Comparison of ENCODE assay signal across 9 cellular contexts in genomic region chr19:35468637-35469036, GRCh38. TPM values are rescaled to one million over a fixed set of nuclear protein-coding genes. Genes with fewer than 3 reads are reported as not detected.
DNase-seq lines count a peak whose midpoint lies in the region; ATAC-seq and TF ChIP-seq lines count a peak whose summit lies in the region.
"Had no signal": no experiment of that assay in that cellular context is flagged by ENCODE, and none has a peak within 500 bp of the region (broad histone marks: within the 10 kb centered on the region; RNA-seq: fewer than 3 reads in every experiment).

No MANE protein-coding gene starts in this region.

- no peak overlapping the region for H3K27ac Mint-ChIP-seq in activated naive CD8-positive, alpha-beta T cell treated with anti-CD3 and anti-CD28 coated beads, Interleukin-2, amount 50 U/mL, for 24 hours
- H3K27ac Mint-ChIP-seq in immature natural killer cell, result peak overlapping the region in 2 of 6 donors; percentile 62 to 69
- H3K27ac Mint-ChIP-seq: stimulated activated naive CD8-positive, alpha-beta T cell treated with anti-CD3 and anti-CD28 coated beads, Interleukin-15, Interleukin-2, amounts not matched to agents 100 ng/mL and 50 ng/mL, for 24 hours had no signal

- peak; percentile 80 for TF ChIP-seq CTCF in GM13976 (IDR thresholded peaks at IDR 0.05; ENCODE audit: borderline replicate concordance, control extremely low read depth, extremely low read depth, insufficient read depth, missing control alignments)
- TF ChIP-seq CTCF in SK-N-SH (IDR thresholded peaks at IDR 0.05), result peak; percentile 55

- H3K4me1 Mint-ChIP-seq in activated naive CD8-positive, alpha-beta T cell treated with anti-CD3 and anti-CD28 coated beads, Interleukin-2, amount 50 U/mL, for 24 hours, result peaks cover 17% of the 10 kb centered on the region
- H3K4me1 Mint-ChIP-seq in immature natural killer cell, result peaks cover 21 to 32% of the 10 kb centered on the region in 2 donors

- POLR2A ChIA-PET in SK-N-SH (lab: Yijun Ruan, JAX), result no interaction called here

- no peak overlapping the region for H3K4me3 Mint-ChIP-seq in activated naive CD8-positive, alpha-beta T cell treated with anti-CD3 and anti-CD28 coated beads, Interleukin-2, amount 50 U/mL, for 24 hours
- no peak overlapping the region for H3K4me3 Mint-ChIP-seq in immature natural killer cell
- H3K4me3 Mint-ChIP-seq: stimulated activated naive CD8-positive, alpha-beta T cell treated with anti-CD3 and anti-CD28 coated beads, Interleukin-15, Interleukin-2, amounts not matched to agents 100 ng/mL and 50 ng/mL, for 24 hours had no signal

- H3K9me2 ChIP-seq in SK-N-SH, result no peaks in the 10 kb centered on the region

- no peak overlapping the region for H2AFZ ChIP-seq in SK-N-SH (ENCODE audit: low read depth)

- in situ Hi-C loops in GM13976 (cut with MboI; ENCODE audit: low sequenced_read_pairs, unreplicated experiment), result loop anchor here (10.0 kb wide), 1 partner anchor 114 kb away; the partner anchor contains the start of gene FFAR3

- H3K36me3 Mint-ChIP-seq in activated naive CD8-positive, alpha-beta T cell treated with anti-CD3 and anti-CD28 coated beads, Interleukin-2, amount 50 U/mL, for 24 hours (ENCODE audit: low read depth), result no peaks in the 10 kb centered on the region
- H3K36me3 Mint-ChIP-seq in immature natural killer cell, result no peaks in the 10 kb centered on the region

- H3K79me2 ChIP-seq in SK-N-SH (ENCODE audit: insufficient read depth), result no peaks in the 10 kb centered on the region

- H3K9me3 Mint-ChIP-seq in activated naive CD8-positive, alpha-beta T cell treated with anti-CD3 and anti-CD28 coated beads, Interleukin-2, amount 50 U/mL, for 24 hours, result no peaks in the 10 kb centered on the region
- no peaks in the 10 kb centered on the region for H3K9me3 Mint-ChIP-seq in immature natural killer cell
- H3K9me3 Mint-ChIP-seq: stimulated activated naive CD8-positive, alpha-beta T cell treated with anti-CD3 and anti-CD28 coated beads, Interleukin-15, Interleukin-2, amounts not matched to agents 100 ng/mL and 50 ng/mL, for 24 hours had no signal

- peak; percentile 53 for DNase-seq in AG08396 (ENCODE audit: low spot score)
- DNase-seq in GM13976 (ENCODE audit: low spot score), result peak; percentile 82
- peak; percentile 45 for DNase-seq in SK-N-SH
- DNase-seq in activated naive CD8-positive, alpha-beta T cell treated with anti-CD3 and anti-CD28 coated beads, Interleukin-2, amount 50 U/mL, for 24 hours, result peak; percentile 65
- DNase-seq in immature natural killer cell, result peak; percentile 61 to 74 (median 69)
- peak; percentile 43 to 47 for DNase-seq in stimulated activated CD4-positive, alpha-beta T cell treated with anti-CD3 and anti-CD28 coated beads, Interleukin-4, amount 100 ng/mL, for 48 hours (ENCODE audit: low read depth in 2 of 2)

- no peaks in the 10 kb centered on the region for H3K4me1 ChIP-seq in SK-N-SH (ENCODE audit: control insufficient read depth in 1 of 2, insufficient read depth in 2 of 2, low read depth in 1 of 2, low read length in 1 of 2)

- H3K9ac ChIP-seq in SK-N-SH, result no peak overlapping the region

- peaks cover 70% of the 10 kb centered on the region for H3K27me3 ChIP-seq in SK-N-SH (ENCODE audit: insufficient read depth)

- H3F3A ChIP-seq in SK-N-SH (replicated peaks; ENCODE audit: insufficient read depth), result no peaks in the 10 kb centered on the region

- WGBS in SK-N-SH (ENCODE audit: low lambda C conversion rate), result 17% methylated on average over 2 of the region's 2 CpGs

- no peak for TF ChIP-seq EP300 in SK-N-SH (IDR thresholded peaks at IDR 0.05; ENCODE audit: borderline replicate concordance in 1 of 2, low read depth in 1 of 2, low read length in 1 of 2)

- H3K4me3 ChIP-seq in SK-N-SH (ENCODE audit: low read depth in 2 of 2, low read length in 1 of 2), result no peak overlapping the region

- TF ChIP-seq RAD21 in SK-N-SH (IDR thresholded peaks at IDR 0.05; ENCODE audit: low read length), result peak; percentile 56

- no peaks in the 10 kb centered on the region for H3K27me3 Mint-ChIP-seq in activated naive CD8-positive, alpha-beta T cell treated with anti-CD3 and anti-CD28 coated beads, Interleukin-2, amount 50 U/mL, for 24 hours
- H3K27me3 Mint-ChIP-seq in immature natural killer cell (ENCODE audit: low read depth in 3 of 3), result peaks cover 1 to 2% (median 2%) of the 10 kb centered on the region in 3 donors
- H3K27me3 Mint-ChIP-seq: stimulated activated naive CD8-positive, alpha-beta T cell treated with anti-CD3 and anti-CD28 coated beads, Interleukin-15, Interleukin-2, amounts not matched to agents 100 ng/mL and 50 ng/mL, for 24 hours had no signal

- CTCF ChIA-PET in SK-N-SH (lab: Yijun Ruan, JAX), result interaction anchor here (0.7 to 4.4 kb wide), 14 partner anchors 16 to 307 kb away, joined by 3 to 47 read pairs (median 4); partner anchors contain the start of genes DMKN and FFAR3

- ATAC-seq in HG03378 (IDR thresholded peaks at IDR 0.05; ENCODE audit: unreplicated experiment) (peak; percentile 63), GM21528 (IDR thresholded peaks at IDR 0.05; ENCODE audit: low FRiP score, unreplicated experiment) (no peak)
- ATAC-seq in activated naive CD8-positive, alpha-beta T cell treated with anti-CD3 and anti-CD28 coated beads, Interleukin-2, amount 50 U/mL, for 24 hours, result peak; percentile 98

- no peak overlapping the region for H3K4me2 ChIP-seq in SK-N-SH

- H3K36me3 ChIP-seq in SK-N-SH (replicated peaks in 1 of 2; ENCODE audit: control insufficient read depth in 1 of 2, insufficient read depth in 2 of 2, low read length in 1 of 2), result no peaks in the 10 kb centered on the region

- no peaks in the 10 kb centered on the region for H4K20me1 ChIP-seq in SK-N-SH (ENCODE audit: insufficient read depth)

- H3K9me3 ChIP-seq in SK-N-SH, result no peaks in the 10 kb centered on the region

- H3K27ac ChIP-seq in SK-N-SH (ENCODE audit: low read depth in 2 of 2, low read length in 1 of 2), result no peak overlapping the region

TF ChIP-seq in SK-N-SH, 30 proteins besides CTCF, POLR2A, EP300 and RAD21:
- TF ChIP-seq SMC3 (IDR thresholded peaks at IDR 0.05; ENCODE audit: low read depth, low read length) (peak; percentile 55; the same call in 1 of the 2 replicates), RFX5 (IDR thresholded peaks at IDR 0.05; ENCODE audit: low read length) (no peak)

RNA-seq across cellular contexts. Expression of gene FFAR2, which starts 20.6 kb away (rescaled TPM):
- polyA plus RNA-seq in SK-N-SH (2012; rRNA removed) (not detected in 2 replicates), immature natural killer cell (1 to 10 TPM in 1 of 3 donors, under 1 TPM in 2; 0.12 to 1.6 (median 0.15) TPM)
- not detected in 2 replicates for polyA plus RNA-seq in SK-N-SH (2012; cell fraction: cytosol; rRNA removed)
- polyA plus RNA-seq in SK-N-SH (2012; cell fraction: nucleus; rRNA removed), result not detected in 2 replicates

RNA-seq across cellular contexts. Expression of gene KRTDAP, which starts 21.6 kb away (rescaled TPM):
- polyA plus RNA-seq in SK-N-SH (2012; rRNA removed), result not detected in 2 replicates
- polyA plus RNA-seq in SK-N-SH (2012; cell fraction: cytosol; rRNA removed), result not detected in 2 replicates
- not detected in 2 replicates for polyA plus RNA-seq in SK-N-SH (2012; cell fraction: nucleus; rRNA removed)
- not detected for polyA plus RNA-seq in immature natural killer cell

RNA-seq across cellular contexts. Expression of gene DMKN, which starts 44.8 kb away (rescaled TPM):
- not detected in 2 replicates for polyA plus RNA-seq in SK-N-SH (2012; rRNA removed)
- polyA plus RNA-seq in SK-N-SH (2012; cell fraction: cytosol; rRNA removed), result 0.13 TPM in 1 of 2 replicates, not detected in the other
- 0.16 TPM in 1 of 2 replicates, not detected in the other for polyA plus RNA-seq in SK-N-SH (2012; cell fraction: nucleus; rRNA removed)
- polyA plus RNA-seq in immature natural killer cell, result 10 to 100 TPM in 2 of 3 donors, 1 to 10 TPM in 1; 5.0 to 24.5 (median 20.3) TPM

RNA-seq across cellular contexts. Expression of gene SBSN, which starts 59.5 kb away (rescaled TPM):
- 0.16 and 0.25 TPM in 2 replicates for polyA plus RNA-seq in SK-N-SH (2012; rRNA removed)
- 0.06 and 0.07 TPM in 2 replicates for polyA plus RNA-seq in SK-N-SH (2012; cell fraction: cytosol; rRNA removed)
- polyA plus RNA-seq in SK-N-SH (2012; cell fraction: nucleus; rRNA removed), result 0.13 and 0.16 TPM in 2 replicates
- polyA plus RNA-seq in immature natural killer cell, result not detected

Comparison
In these comparisons a context has a peak if more than half of its experiments do, and no peak if none do; other contexts are left out.
1. RNA of gene DMKN, which starts 44.8 kb away (polyA plus RNA-seq): 5.0 to 24.5 TPM in immature natural killer cell; 0.13 to 0.16 TPM in SK-N-SH; every median in the first group is over 4 times any median in the second.
2. Peak in every context shown above with its lines, with median percentiles within 50 percentile points of each other: DNase-seq.